ENCODE assay signal across 2 cellular contexts in genomic region chr17:17739388-17740066, GRCh38.
A peak's percentile ranks its signal among the peaks of the same experiment; 100 is the strongest.
TF ChIP-seq lines count a peak whose summit lies in the region.

No MANE protein-coding gene starts in this region.

TF ChIP-seq in HEK293, 187 proteins besides CTCF, POLR2A, EP300 and RAD21 (continued from another document and continues in another):
- TF ChIP-seq ZBTB10 (tag by site-specific recombination; IDR thresholded peaks at IDR 0.05): no peak
- no peak for TF ChIP-seq GLIS2 (tag by site-specific recombination; IDR thresholded peaks at IDR 0.05)
- no peak for TF ChIP-seq ZNF426 (tag by site-specific recombination; IDR thresholded peaks at IDR 0.05)
- TF ChIP-seq ZNF239 (tag by site-specific recombination; IDR thresholded peaks at IDR 0.05): no peak
- TF ChIP-seq ZNF610 (tag by site-specific recombination; IDR thresholded peaks at IDR 0.05; ENCODE audit: borderline replicate concordance): no peak
- TF ChIP-seq ZNF76 (tag by site-specific recombination; IDR thresholded peaks at IDR 0.05; ENCODE audit: borderline replicate concordance, low read depth): no peak
- TF ChIP-seq SETDB1 (IDR thresholded peaks at IDR 0.05; ENCODE audit: insufficient read length, low read length): no peak
- no peak for TF ChIP-seq ZNF169 (tag by site-specific recombination; IDR thresholded peaks at IDR 0.05)
- no peak for TF ChIP-seq ZNF747 (tag by site-specific recombination; IDR thresholded peaks at IDR 0.05)
- 0 out of 2 replicates have a peak, but pooled peaks have one; percentile 24 for TF ChIP-seq MZF1 (tag by site-specific recombination; IDR thresholded peaks at IDR 0.05; ENCODE audit: borderline replicate concordance)
- TF ChIP-seq ZXDB (tag by site-specific recombination; IDR thresholded peaks at IDR 0.05): no peak
- TF ChIP-seq ZNF362 (tag by site-specific recombination; IDR thresholded peaks at IDR 0.05): no peak
- TF ChIP-seq ZNF561 (tag by site-specific recombination; IDR thresholded peaks at IDR 0.05; ENCODE audit: borderline replicate concordance): no peak
- TF ChIP-seq ZBTB1 (tag by site-specific recombination; IDR thresholded peaks at IDR 0.05): no peak
- TF ChIP-seq AEBP2 (tag by site-specific recombination; IDR thresholded peaks at IDR 0.05; ENCODE audit: borderline replicate concordance): no peak
- peak; percentile 64 for TF ChIP-seq HIC1 (tag by site-specific recombination; IDR thresholded peaks at IDR 0.05)
- TF ChIP-seq ZNF555 (tag by site-specific recombination; conservative IDR thresholded peaks at IDR 0.05): no peak
- no peak for TF ChIP-seq KLF1 (tag by site-specific recombination; IDR thresholded peaks at IDR 0.05)
- no peak for TF ChIP-seq ZNF501 (tag by site-specific recombination; IDR thresholded peaks at IDR 0.05)
- no peak for TF ChIP-seq ZNF416 (tag by site-specific recombination; IDR thresholded peaks at IDR 0.05)
- no peak for TF ChIP-seq ZNF211 (tag by site-specific recombination; IDR thresholded peaks at IDR 0.05; ENCODE audit: low read depth)
- no peak for TF ChIP-seq ZNF701 (tag by site-specific recombination; IDR thresholded peaks at IDR 0.05)
- TF ChIP-seq PATZ1 (tag by site-specific recombination; IDR thresholded peaks at IDR 0.05): peak; percentile 69

TF ChIP-seq in K562, 482 proteins besides CTCF, POLR2A, EP300 and RAD21 (continued from another document and continues in another):
- TF ChIP-seq HMBOX1 (IDR thresholded peaks at IDR 0.05): no peak
- TF ChIP-seq ZNF197 (CRISPR knock-in tag; IDR thresholded peaks at IDR 0.05; ENCODE audit: low read depth): no peak
- no peak for TF ChIP-seq FIP1L1 (IDR thresholded peaks at IDR 0.05; ENCODE audit: low read depth, low read length, poor library complexity, severe bottlenecking)
- no peak for TF ChIP-seq ZFPM2 (CRISPR knock-in tag; IDR thresholded peaks at IDR 0.05)
- TF ChIP-seq ELK3 (CRISPR knock-in tag; IDR thresholded peaks at IDR 0.05): no peak
- TF ChIP-seq MAX (CRISPR knock-in tag; IDR thresholded peaks at IDR 0.05): peak; percentile 45; the same call in 1 of the 2 replicates
- TF ChIP-seq NCOR1 (IDR thresholded peaks at IDR 0.05): no peak
- TF ChIP-seq TFE3 (CRISPR knock-in tag; IDR thresholded peaks at IDR 0.05): no peak
- TF ChIP-seq ZSCAN32 (CRISPR knock-in tag; IDR thresholded peaks at IDR 0.05): no peak
- TF ChIP-seq ZNF778 (CRISPR knock-in tag; IDR thresholded peaks at IDR 0.05): no peak
- TF ChIP-seq SRSF3 (IDR thresholded peaks at IDR 0.05; ENCODE audit: insufficient read depth, low read length): no peak
- TF ChIP-seq ARID1B (IDR thresholded peaks at IDR 0.05): peak; percentile 42
- no peak for TF ChIP-seq MBD2 (IDR thresholded peaks at IDR 0.05; ENCODE audit: borderline replicate concordance, low read depth)
- TF ChIP-seq YBX1 (IDR thresholded peaks at IDR 0.05): no peak
- no peak for TF ChIP-seq ETS2 (tag; IDR thresholded peaks at IDR 0.05; ENCODE audit: borderline replicate concordance, poor library complexity, severe bottlenecking)
- TF ChIP-seq SNRNP70 (optimal IDR thresholded peaks at IDR 0.05; ENCODE audit: low read depth, low read length): no peak
- no peak for TF ChIP-seq NCOA6 (IDR thresholded peaks at IDR 0.05)
- no peak for TF ChIP-seq TCF15 (CRISPR knock-in tag; IDR thresholded peaks at IDR 0.05)
- TF ChIP-seq ETV1 (tag; conservative IDR thresholded peaks at IDR 0.05; ENCODE audit: low read depth): no peak
- no peak for TF ChIP-seq KAT7 (CRISPR knock-in tag; IDR thresholded peaks at IDR 0.05; ENCODE audit: borderline replicate concordance)
- no peak for TF ChIP-seq GABPB1 (CRISPR knock-in tag; IDR thresholded peaks at IDR 0.05)
- no peak for TF ChIP-seq TRIM25 (IDR thresholded peaks at IDR 0.05; ENCODE audit: borderline replicate concordance)
- TF ChIP-seq KDM5B (IDR thresholded peaks at IDR 0.05; ENCODE audit: insufficient replicate concordance, low read depth, low read length): no peak
- TF ChIP-seq HINFP (tag; conservative IDR thresholded peaks at IDR 0.05; ENCODE audit: low read depth): no peak
- no peak for TF ChIP-seq GATA2 (CRISPR knock-in tag; IDR thresholded peaks at IDR 0.05)
- no peak for TF ChIP-seq PRPF4 (IDR thresholded peaks at IDR 0.05; ENCODE audit: insufficient read depth, low read depth, low read length, poor library complexity, severe bottlenecking)
- 0 out of 2 replicates have a peak, but pooled peaks have one; percentile 38 for TF ChIP-seq MTA3 (IDR thresholded peaks at IDR 0.05; ENCODE audit: borderline replicate concordance)
- peak; percentile 64; the same call in 1 of the 2 replicates for TF ChIP-seq ESRRA (IDR thresholded peaks at IDR 0.05; ENCODE audit: borderline replicate concordance, low read depth)
- no peak for TF ChIP-seq TCF3 (CRISPR knock-in tag; IDR thresholded peaks at IDR 0.05)
- TF ChIP-seq ZMIZ1 (IDR thresholded peaks at IDR 0.05; ENCODE audit: low read depth in 2 of 2, low read length in 2 of 2): no peak
- no peak for TF ChIP-seq ZNF217 (CRISPR knock-in tag; IDR thresholded peaks at IDR 0.05)
- no peak for TF ChIP-seq MXI1 (IDR thresholded peaks at IDR 0.05; ENCODE audit: low read depth, low read length)
- TF ChIP-seq OTX1 (CRISPR knock-in tag; IDR thresholded peaks at IDR 0.05): no peak
- TF ChIP-seq MEF2D (tag; conservative IDR thresholded peaks at IDR 0.05; ENCODE audit: low read depth): no peak
- no peak for TF ChIP-seq SETDB1 (IDR thresholded peaks at IDR 0.05; ENCODE audit: low read length)
- TF ChIP-seq ESRRB (CRISPR knock-in tag; IDR thresholded peaks at IDR 0.05; ENCODE audit: borderline replicate concordance): no peak
- TF ChIP-seq POLR2AphosphoS5 (IDR thresholded peaks at IDR 0.05; ENCODE audit: control insufficient read depth, insufficient read depth, low read depth, low read length): no peak
- no peak for TF ChIP-seq PURB (CRISPR knock-in tag; IDR thresholded peaks at IDR 0.05; ENCODE audit: low read depth)
- 0 out of 2 replicates have a peak, but pooled peaks have one; percentile 27 for TF ChIP-seq DPF2 (IDR thresholded peaks at IDR 0.05)
- TF ChIP-seq HNRNPLL (IDR thresholded peaks at IDR 0.05; ENCODE audit: low read depth, low read length, poor library complexity, severe bottlenecking): no peak
- TF ChIP-seq PRDM10 (IDR thresholded peaks at IDR 0.05; ENCODE audit: partially characterized antibody): peak; percentile 57
- no peak for TF ChIP-seq HDGF (IDR thresholded peaks at IDR 0.05)
- TF ChIP-seq TEAD2 (tag; IDR thresholded peaks at IDR 0.05): no peak
- no peak for TF ChIP-seq SMAD1 (IDR thresholded peaks at IDR 0.05; ENCODE audit: low read depth, low read length, partially characterized antibody)
